In the genomic region with DNA sequence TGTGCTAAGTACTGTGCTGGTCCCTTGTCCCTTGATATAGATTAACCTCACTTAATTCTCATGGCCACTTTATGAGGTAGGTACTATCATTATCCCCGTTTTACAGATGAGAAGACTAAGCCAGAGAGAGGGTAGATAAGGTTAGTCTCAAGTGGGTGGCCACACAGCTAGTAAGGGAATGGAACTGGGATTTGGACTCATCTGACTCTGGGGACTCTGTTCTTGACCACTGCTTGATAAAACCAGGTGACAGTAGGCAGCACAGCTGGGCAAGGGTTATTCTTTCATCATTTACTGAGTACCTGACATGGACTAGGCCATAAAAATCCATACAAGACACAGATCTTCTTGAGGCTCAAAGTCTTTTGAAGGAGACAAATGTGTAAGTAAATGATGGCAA, we compare ENCODE assay signal across 26 cellular contexts.
"Had no signal": no experiment of that assay in that cellular context is flagged by ENCODE, and none has a peak within 500 bp of the region (broad histone marks: within the 10 kb centered on the region; RNA-seq: fewer than 3 reads in every experiment).

No MANE protein-coding gene starts in this region.

- H3K27ac Mint-ChIP-seq: activated CD4-positive, alpha-beta T cell treated with anti-CD3 and anti-CD28 coated beads, Interleukin-2, amount 10 ng/mL, durations not matched to agents 7 days and 5 days; activated CD8-positive, alpha-beta T cell treated with anti-CD3 and anti-CD28 coated beads, Interleukin-2, amount 10 ng/mL, durations not matched to agents 7 days and 5 days; activated naive CD4-positive, alpha-beta T cell treated with anti-CD3 and anti-CD28 coated beads, Interleukin-2, amount 10 ng/mL, durations not matched to agents 7 days and 5 days; activated naive CD8-positive, alpha-beta T cell; activated naive CD8-positive, alpha-beta T cell treated with anti-CD3 and anti-CD28 coated beads, Interleukin-2, amount 50 U/mL, for 24 hours; activated T-helper 1 cell treated with anti-CD3 and anti-CD28 coated beads, Interleukin-12 subunit alpha, Interleukin-12 subunit beta, Interleukin-2, Interleukin-4 antibody, amounts not matched to agents 30 ng/mL and 10 ng/mL and 1 ng/mL, durations not matched to agents 14 hours and 24 hours and 36 hours; brain had no signal

- H3K27me3 Mint-ChIP-seq: activated naive CD4-positive, alpha-beta T cell treated with anti-CD3 and anti-CD28 coated beads, Interleukin-2, amount 10 ng/mL, durations not matched to agents 7 days and 5 days had no signal

- H3K36me3 Mint-ChIP-seq: brain had no signal

- H3K4me3 ChIP-seq: SJCRH30, SK-N-MC had no signal

- H3K4me3 Mint-ChIP-seq: activated CD4-positive, alpha-beta T cell treated with anti-CD3 and anti-CD28 coated beads, Interleukin-2, amount 10 ng/mL, durations not matched to agents 7 days and 5 days; activated CD8-positive, alpha-beta T cell treated with anti-CD3 and anti-CD28 coated beads, Interleukin-2, amount 10 ng/mL, durations not matched to agents 7 days and 5 days; activated naive CD4-positive, alpha-beta T cell treated with anti-CD3 and anti-CD28 coated beads, Interleukin-2, amount 10 ng/mL, durations not matched to agents 7 days and 5 days; activated naive CD8-positive, alpha-beta T cell; activated naive CD8-positive, alpha-beta T cell treated with anti-CD3 and anti-CD28 coated beads, Interleukin-2, amount 50 U/mL, for 24 hours; activated T-cell treated with anti-CD3 and anti-CD28 coated beads, Interleukin-2, amount 50 U/mL, for 4 hours; activated T-helper 1 cell treated with anti-CD3 and anti-CD28 coated beads, Interleukin-12 subunit alpha, Interleukin-12 subunit beta, Interleukin-2, Interleukin-4 antibody, amounts not matched to agents 30 ng/mL and 10 ng/mL and 1 ng/mL, durations not matched to agents 14 hours and 24 hours and 36 hours; brain had no signal

- H3K27me3 ChIP-seq: SJCRH30 had no signal

- H3K36me3 ChIP-seq: SJCRH30, WERI-Rb-1 had no signal

- H3K27ac ChIP-seq: SJCRH30, SK-N-MC, WERI-Rb-1 had no signal

- H3K4me1 Mint-ChIP-seq: brain had no signal

- DNase-seq: activated CD4-positive, alpha-beta T cell treated with anti-CD3 and anti-CD28 coated beads for 1 hour; activated CD4-positive, alpha-beta T cell treated with anti-CD3 and anti-CD28 coated beads, Interleukin-2, amount 10 ng/mL, durations not matched to agents 7 days and 5 days; activated CD4-positive, alpha-beta T cell treated with anti-CD3 and anti-CD28 coated beads, Interleukin-2, amount 50 U/mL, for 48 hours; activated CD4-positive, CD25-positive, alpha-beta regulatory T cell; activated CD8-positive, alpha-beta T cell treated with anti-CD3 and anti-CD28 coated beads, Interleukin-2, amount 10 ng/mL, durations not matched to agents 7 days and 5 days; activated effector memory CD4-positive, alpha-beta T cell treated with Interleukin-2 at 50 U/mL for 16 hours; activated naive CD4-positive, alpha-beta T cell treated with anti-CD3 and anti-CD28 coated beads, Interleukin-2, amount 10 ng/mL, durations not matched to agents 7 days and 5 days; activated naive CD8-positive, alpha-beta T cell treated with anti-CD3 and anti-CD28 coated beads, Interleukin-2, amount 50 U/mL, for 24 hours; activated T-cell treated with anti-CD3 and anti-CD28 coated beads for 4 hours; activated T-cell treated with anti-CD3 and anti-CD28 coated beads, Interleukin-2, amount 50 U/mL, for 4 hours; anterior cingulate cortex; NCI-H1105; NCI-H1417 treated with DMSO at 0.1 percent for 48 hours; NCI-H187 treated with DMSO at 0.1 percent for 48 hours; NCI-H2081; NCI-H345; NCI-H524 treated with DMSO at 0.1 percent for 48 hours; SHP77; T1000; WERI-Rb-1 had no signal

- H3K9me3 ChIP-seq: SJCRH30 had no signal

- H3K9me3 Mint-ChIP-seq: activated CD4-positive, alpha-beta T cell treated with anti-CD3 and anti-CD28 coated beads, Interleukin-2, amount 10 ng/mL, durations not matched to agents 7 days and 5 days; activated naive CD8-positive, alpha-beta T cell treated with anti-CD3 and anti-CD28 coated beads, Interleukin-2, amount 50 U/mL, for 24 hours; activated T-cell treated with anti-CD3 and anti-CD28 coated beads, Interleukin-2, amount 50 U/mL, for 4 hours; brain had no signal

- ATAC-seq: activated CD8-positive, alpha-beta T cell treated with anti-CD3 and anti-CD28 coated beads, Interleukin-2, amount 10 ng/mL, durations not matched to agents 7 days and 5 days; activated naive CD8-positive, alpha-beta T cell treated with anti-CD3 and anti-CD28 coated beads, Interleukin-2, amount 50 U/mL, for 24 hours; activated T-cell treated with anti-CD3 and anti-CD28 coated beads, Interleukin-2, amount 50 U/mL, for 4 hours; Panc1 had no signal
